ENCODE assay signal across 1 cellular context in the genomic region with DNA sequence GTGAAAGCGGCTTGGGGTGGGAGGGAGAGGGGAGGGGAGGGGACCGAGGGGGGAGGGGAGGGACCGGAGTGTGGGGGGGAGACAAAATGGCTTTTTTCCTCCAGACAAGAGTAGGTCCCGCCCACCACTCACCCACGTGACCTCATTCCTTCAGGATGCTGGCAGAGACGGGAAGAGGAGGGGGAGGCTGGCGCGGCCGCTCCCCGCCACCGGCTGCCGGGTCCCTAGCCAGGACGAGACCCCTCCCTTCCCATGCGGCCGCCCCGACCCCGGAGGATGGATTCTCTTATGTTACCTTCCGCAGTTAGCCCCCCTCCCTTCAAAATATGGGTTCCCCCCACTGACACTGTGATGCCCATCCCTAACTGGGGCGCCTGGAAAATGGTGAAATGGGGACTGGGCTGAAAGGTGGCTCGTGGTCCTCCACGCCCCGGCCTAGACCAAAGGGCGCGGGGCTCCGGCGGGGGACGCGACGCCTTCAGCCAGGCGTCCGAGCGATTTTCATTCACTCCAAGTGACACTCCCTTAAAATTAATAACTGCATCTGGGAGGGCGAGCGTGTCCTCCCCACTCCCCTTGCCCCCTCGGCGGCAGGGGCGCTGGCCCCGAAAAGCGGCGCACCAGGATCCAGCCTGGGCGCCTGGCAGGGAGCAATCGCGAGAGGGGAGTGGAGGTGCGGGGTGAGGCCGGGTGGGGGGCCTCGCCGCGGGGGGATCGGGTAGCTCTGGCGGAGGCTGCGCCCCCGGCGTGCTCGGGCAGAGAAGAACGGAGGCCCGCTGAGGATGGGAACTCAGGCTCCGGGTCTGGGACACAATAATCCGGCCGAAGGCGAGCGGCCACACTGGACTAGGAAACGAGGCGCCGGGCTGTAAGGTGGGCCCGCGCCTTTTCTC.
A peak's percentile ranks its signal among the peaks of the same experiment; 100 is the strongest.
TF ChIP-seq lines count a peak whose summit lies in the region.

A gene (minus strand): TSS at position 8 of the 893 bp plus-strand sequence. CDS start 7,934 bp downstream, outside the sequence.

TF ChIP-seq in SK-N-SH, 30 proteins besides CTCF, POLR2A, EP300 and RAD21 (continued from another document):
- TF ChIP-seq, protein P1, sequence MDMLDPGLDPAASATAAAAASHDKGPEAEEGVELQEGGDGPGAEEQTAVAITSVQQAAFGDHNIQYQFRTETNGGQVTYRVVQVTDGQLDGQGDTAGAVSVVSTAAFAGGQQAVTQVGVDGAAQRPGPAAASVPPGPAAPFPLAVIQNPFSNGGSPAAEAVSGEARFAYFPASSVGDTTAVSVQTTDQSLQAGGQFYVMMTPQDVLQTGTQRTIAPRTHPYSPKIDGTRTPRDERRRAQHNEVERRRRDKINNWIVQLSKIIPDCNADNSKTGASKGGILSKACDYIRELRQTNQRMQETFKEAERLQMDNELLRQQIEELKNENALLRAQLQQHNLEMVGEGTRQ (IDR thresholded peaks at IDR 0.05; ENCODE audit: borderline replicate concordance, low read depth, low read length), result peak; percentile 55; the same call in 1 of the 2 replicates
- TF ChIP-seq, protein P2, sequence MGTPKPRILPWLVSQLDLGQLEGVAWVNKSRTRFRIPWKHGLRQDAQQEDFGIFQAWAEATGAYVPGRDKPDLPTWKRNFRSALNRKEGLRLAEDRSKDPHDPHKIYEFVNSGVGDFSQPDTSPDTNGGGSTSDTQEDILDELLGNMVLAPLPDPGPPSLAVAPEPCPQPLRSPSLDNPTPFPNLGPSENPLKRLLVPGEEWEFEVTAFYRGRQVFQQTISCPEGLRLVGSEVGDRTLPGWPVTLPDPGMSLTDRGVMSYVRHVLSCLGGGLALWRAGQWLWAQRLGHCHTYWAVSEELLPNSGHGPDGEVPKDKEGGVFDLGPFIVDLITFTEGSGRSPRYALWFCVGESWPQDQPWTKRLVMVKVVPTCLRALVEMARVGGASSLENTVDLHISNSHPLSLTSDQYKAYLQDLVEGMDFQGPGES (IDR thresholded peaks at IDR 0.05; ENCODE audit: low read depth, low read length), result no peak
- no peak for TF ChIP-seq GATA2 (CRISPR knock-in tag; IDR thresholded peaks at IDR 0.05)
